Comparison of ENCODE assay signal across 8 cellular contexts in the genomic region with DNA sequence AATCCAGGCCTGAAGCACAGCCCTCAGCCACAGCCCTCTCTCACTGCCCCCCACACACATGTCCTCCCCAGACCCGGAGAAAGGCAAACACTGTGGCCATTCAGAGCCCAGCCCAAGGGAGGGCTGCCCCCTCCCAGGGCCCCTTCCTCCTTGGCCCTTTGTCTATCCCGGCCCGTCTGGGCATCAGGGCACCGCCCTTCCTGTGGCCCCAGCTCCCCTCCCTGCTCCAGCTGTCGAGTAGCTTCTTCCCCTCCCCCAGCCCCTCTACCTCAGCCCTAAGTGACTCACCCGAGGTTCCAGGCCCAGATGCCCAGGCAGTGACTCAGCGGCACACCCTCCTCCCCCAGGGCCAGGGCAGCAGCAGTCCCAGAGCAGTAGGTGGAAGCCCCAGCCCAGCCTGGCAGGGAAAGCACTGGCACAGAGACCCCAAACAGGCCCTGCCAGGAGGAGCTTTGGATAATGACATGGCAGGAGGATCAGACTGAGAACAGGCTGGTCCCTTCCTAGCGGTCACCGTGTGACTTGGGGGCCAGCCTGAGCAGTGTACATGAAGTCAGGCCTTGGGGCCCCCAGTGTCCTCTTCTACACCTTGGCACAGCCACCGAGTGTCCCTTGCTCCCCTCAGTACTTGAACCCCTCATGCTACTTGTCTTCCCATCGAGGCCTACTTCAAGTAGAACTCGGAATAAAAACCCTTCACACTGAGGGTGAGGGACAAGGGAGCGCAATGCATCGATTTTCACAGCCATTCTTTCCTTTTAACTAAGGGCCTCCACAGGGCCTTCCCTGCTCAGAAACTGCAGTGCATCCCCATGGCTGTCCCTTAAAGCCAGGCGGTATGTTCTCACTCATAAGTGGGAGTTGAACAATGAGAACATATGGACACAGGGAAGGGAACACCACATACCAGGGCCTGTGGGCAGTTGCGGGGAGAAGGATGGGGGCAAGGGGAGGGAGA. TPM values are rescaled to one million over a fixed set of nuclear protein-coding genes. Genes with fewer than 3 reads are reported as not detected.
A peak's percentile ranks its signal among the peaks of the same experiment; 100 is the strongest.
DNase-seq lines count a peak whose midpoint lies in the region; ATAC-seq and TF ChIP-seq lines count a peak whose summit lies in the region.

No MANE protein-coding gene starts in this region.

- H3K4me1 ChIP-seq in thoracic aorta (ENCODE audit: control insufficient read depth in 1 of 2, low read depth in 2 of 2) = peaks cover 29 to 41% of the 10 kb centered on the region in 2 donors

- H3K27me3 Mint-ChIP-seq in osteocyte (ENCODE audit: unreplicated experiment) = no peaks in the 10 kb centered on the region

- peak overlapping the region; percentile 76 to 98 for H3K27ac ChIP-seq in thoracic aorta

- H3K36me3 Mint-ChIP-seq in osteocyte (ENCODE audit: unreplicated experiment) = no peaks in the 10 kb centered on the region

- ATAC-seq in SK-N-SH treated with all-trans-retinoic acid at 6 μM for 48 hours (peak; percentile 89), thoracic aorta (ENCODE audit: insufficient number of reproducible peaks, low FRiP score, low read depth) (peak; percentile 74), HG03520 (IDR thresholded peaks at IDR 0.05; ENCODE audit: unreplicated experiment) (no peak)

- H3K9me3 Mint-ChIP-seq in osteocyte (ENCODE audit: unreplicated experiment) = no peaks in the 10 kb centered on the region

- H3K4me3 Mint-ChIP-seq in osteocyte (ENCODE audit: unreplicated experiment) = no peak overlapping the region

- H3K4me1 Mint-ChIP-seq in osteocyte (ENCODE audit: unreplicated experiment) = peaks cover 53% of the 10 kb centered on the region

- H3K27me3 ChIP-seq in thoracic aorta (replicated peaks; ENCODE audit: insufficient read depth) = no peaks in the 10 kb centered on the region

- H3K27ac Mint-ChIP-seq in osteocyte (ENCODE audit: unreplicated experiment) = peak overlapping the region; percentile 100

- H3K36me3 ChIP-seq in thoracic aorta = no peaks in the 10 kb centered on the region

- peak overlapping the region; percentile 36 for H3K4me3 ChIP-seq in thoracic aorta

- TF ChIP-seq CTCF in osteocyte (IDR thresholded peaks at IDR 0.05) (no peak), thoracic aorta (IDR thresholded peaks at IDR 0.05) (no peak)

- no peaks in the 10 kb centered on the region for H3K9me3 ChIP-seq in thoracic aorta

- peak; percentile 99 for DNase-seq in EH (ENCODE audit: low read depth)
- DNase-seq in HuH-7 (ENCODE audit: low spot score) = peak; percentile 69
- peak; percentile 87 for DNase-seq in activated naive CD4-positive, alpha-beta T cell treated with anti-CD3 and anti-CD28 coated beads, Interleukin-2, amount 50 U/mL, for 16 hours
- peak; percentile 42 for DNase-seq in globus pallidus (ENCODE audit: low spot score)
- DNase-seq in osteocyte (ENCODE audit: extremely low spot score, unreplicated experiment) = peak; percentile 99
- DNase-seq in thoracic aorta (ENCODE audit: low spot score) = peak; percentile 98

TF ChIP-seq in SK-N-SH treated with all-trans-retinoic acid at 6 μM for 48 hours, 23 proteins besides CTCF, POLR2A, EP300 and RAD21:
- TF ChIP-seq ZFP3 (CRISPR knock-in tag; IDR thresholded peaks at IDR 0.05) (0 out of 2 replicates have a peak, but pooled peaks have one; percentile 3), TOX (CRISPR knock-in tag; IDR thresholded peaks at IDR 0.05; ENCODE audit: borderline replicate concordance) (peak; percentile 80; the same call in 1 of the 2 replicates), RARB (CRISPR knock-in tag; IDR thresholded peaks at IDR 0.05) (no peak), CSRNP3 (CRISPR knock-in tag; IDR thresholded peaks at IDR 0.05) (no peak), ZC3H10 (CRISPR knock-in tag; IDR thresholded peaks at IDR 0.05) (peak; percentile 42; the same call in 1 of the 2 replicates), SNAI2 (CRISPR knock-in tag; IDR thresholded peaks at IDR 0.05) (no peak), CSDC2 (CRISPR knock-in tag; IDR thresholded peaks at IDR 0.05) (peak; percentile 69; the same call in 1 of the 2 replicates), PATZ1 (CRISPR knock-in tag; IDR thresholded peaks at IDR 0.05; ENCODE audit: borderline replicate concordance) (peak; percentile 95; the same call in 1 of the 2 replicates)

RNA-seq across cellular contexts. Expression of gene S100A2, which starts 1.0 kb away (rescaled TPM):
- total RNA-seq in osteocyte (8.9 and 11.7 TPM in 2 replicates), thoracic aorta (1 to 10 TPM; 1.1 to 2.9 TPM)

RNA-seq across cellular contexts. Expression of gene S100A3, which starts 17.6 kb away (rescaled TPM):
- total RNA-seq in osteocyte = 5.7 and 7.5 TPM in 2 replicates
- 10 to 100 TPM in 1 of 2 donors, 1 to 10 TPM in 1; 3.1 to 25.0 TPM for total RNA-seq in thoracic aorta

RNA-seq across cellular contexts. Expression of gene S100A4, which starts 21.1 kb away (rescaled TPM):
- 337 and 353 TPM in 2 replicates for total RNA-seq in osteocyte
- total RNA-seq in thoracic aorta = 1,000 to 10,000 TPM in 1 of 2 donors, 100 to 1,000 TPM in 1; 514 to 1,429 TPM

RNA-seq across cellular contexts. Expression of gene S100A5, which starts 26.0 kb away (rescaled TPM):
- total RNA-seq in osteocyte (1.0 TPM in 1 of 2 replicates, not detected in the other), thoracic aorta (not detected)

RNA-seq across cellular contexts. Expression of gene S100A6, which starts 30.9 kb away (rescaled TPM):
- 0.99 and 1.1 TPM in 2 replicates for total RNA-seq in osteocyte
- total RNA-seq in thoracic aorta = 100 to 1,000 TPM; 367 to 608 TPM

Comparison
In these comparisons a context has a peak if more than half of its experiments do, and no peak if none do; other contexts are left out.
1. DNase-seq: peak in every context shown above with its lines; median percentile 99 in EH; 99 in osteocyte; 98 in thoracic aorta; 87 in activated naive CD4-positive, alpha-beta T cell treated with anti-CD3 and anti-CD28 coated beads, Interleukin-2, amount 50 U/mL, for 16 hours; 69 in HuH-7; 42 in globus pallidus.